21 cellular contexts compared by ENCODE assay signal in genomic region chr1:13761883-13762282, GRCh38.
DNase-seq lines count a peak whose midpoint lies in the region; ATAC-seq and TF ChIP-seq lines count a peak whose summit lies in the region.
"Had no signal": no experiment of that assay in that cellular context is flagged by ENCODE, and none has a peak within 500 bp of the region (broad histone marks: within the 10 kb centered on the region; RNA-seq: fewer than 3 reads in every experiment).

No MANE protein-coding gene starts in this region.

- H4K20me1 ChIP-seq in DOHH2 (ENCODE audit: control insufficient read depth, insufficient read depth, low read depth, low read length), result peaks cover 58% of the 10 kb centered on the region

- peaks cover 56% of the 10 kb centered on the region for H3K4me1 Mint-ChIP-seq in T-helper 17 cell
- H3K4me1 Mint-ChIP-seq in CD4-positive, alpha-beta memory T cell, result peaks cover 70 to 98% (median 86%) of the 10 kb centered on the region in 4 donors

- no peaks in the 10 kb centered on the region for H3K27me3 ChIP-seq in DOHH2 (ENCODE audit: control insufficient read depth, low read length)
- no peaks in the 10 kb centered on the region for H3K27me3 ChIP-seq in layer of hippocampus (ENCODE audit: control insufficient read depth, insufficient read depth, low read length)
- H3K27me3 ChIP-seq in CD4-positive, alpha-beta memory T cell (ENCODE audit: insufficient read depth, low read length), result no peaks in the 10 kb centered on the region
- H3K27me3 ChIP-seq in tibial nerve, result no peaks in the 10 kb centered on the region
- H3K27me3 ChIP-seq: left lung, Peyer's patch, stomach, upper lobe of right lung had no signal

- WGBS in tibial nerve, 2 donors, result 71 to 73% methylated on average over 9 of the region's 9 CpGs

- no peak for TF ChIP-seq POLR2A in tibial nerve (IDR thresholded peaks at IDR 0.05)

- H3F3A ChIP-seq in DOHH2 (ENCODE audit: control insufficient read depth, insufficient read depth), result peaks cover 15% of the 10 kb centered on the region

- intact Hi-C loops in CD4-positive, alpha-beta memory T cell (cut with micrococcal nuclease), result no loop called here

- no peak for ATAC-seq in T-helper 17 cell
- ATAC-seq: left lung, upper lobe of right lung had no signal

- POLR2A ChIA-PET in CD4-positive, alpha-beta memory T cell (lab: Charles Lee; ENCODE audit: partially characterized antibody), result interaction anchor here (1.2 to 1.4 kb wide), 2 partner anchors 12 to 30 kb away, joined by 3 to 6 read pairs; no protein-coding TSS in a partner anchor

- no peaks in the 10 kb centered on the region for H3K9me2 ChIP-seq in DOHH2 (replicated peaks; ENCODE audit: control insufficient read depth, low read length)

- peak overlapping the region; percentile 76 for H3K27ac Mint-ChIP-seq in T-helper 17 cell
- H3K27ac Mint-ChIP-seq in CD4-positive, alpha-beta memory T cell, result peak overlapping the region in 2 of 7 donors; percentile 30 to 43
- H3K27ac Mint-ChIP-seq: activated naive CD8-positive, alpha-beta T cell treated with anti-CD3 and anti-CD28 coated beads for 36 hours had no signal

- H3K4me1 ChIP-seq in DOHH2 (ENCODE audit: control insufficient read depth, low read length) (peaks cover 86% of the 10 kb centered on the region), tibial nerve (peaks cover 0 to 93% (median 26%) of the 10 kb centered on the region in 4 donors)
- peaks cover 98% of the 10 kb centered on the region for H3K4me1 ChIP-seq in CD4-positive, alpha-beta memory T cell (ENCODE audit: insufficient read depth, low read length)

- H3K9me3 ChIP-seq in DOHH2 (ENCODE audit: control insufficient read depth, insufficient read depth, low read length) (no peaks in the 10 kb centered on the region), T-helper 17 cell (ENCODE audit: control insufficient read depth, low read length, poor library complexity, severe bottlenecking) (no peaks in the 10 kb centered on the region), tibial nerve (no peaks in the 10 kb centered on the region)
- H3K9me3 ChIP-seq in CD4-positive, alpha-beta memory T cell (ENCODE audit: control insufficient read depth in 1 of 2, low read length in 2 of 2), result no peaks in the 10 kb centered on the region
- H3K9me3 ChIP-seq: left lung, Peyer's patch, stomach, upper lobe of right lung had no signal

- H3K36me3 ChIP-seq in DOHH2 (ENCODE audit: control insufficient read depth, low read length) (peaks cover 96% of the 10 kb centered on the region), tibial nerve (no peaks in the 10 kb centered on the region)
- no peaks in the 10 kb centered on the region for H3K36me3 ChIP-seq in CD4-positive, alpha-beta memory T cell (ENCODE audit: insufficient read depth, low read length)
- H3K36me3 ChIP-seq: left lung, Peyer's patch, stomach, upper lobe of right lung had no signal

- H3K4me3 Mint-ChIP-seq in T-helper 17 cell, result peak overlapping the region; percentile 33
- H3K4me3 Mint-ChIP-seq in CD4-positive, alpha-beta memory T cell, result peak overlapping the region in 4 of 8 donors; percentile 0 to 61 (median 7)
- H3K4me3 Mint-ChIP-seq: activated B cell treated with CpG ODN at 0.5 μM for 24 hours; activated naive CD8-positive, alpha-beta T cell treated with anti-CD3 and anti-CD28 coated beads for 36 hours had no signal

- TF ChIP-seq CTCF in DOHH2 (IDR thresholded peaks at IDR 0.05; ENCODE audit: low read depth, low read length, poor library complexity, severe bottlenecking), result no peak
- no peak for TF ChIP-seq CTCF in tibial nerve (IDR thresholded peaks at IDR 0.05)

- H3K79me2 ChIP-seq in DOHH2 (ENCODE audit: control insufficient read depth, low read length), result peaks cover 100% of the 10 kb centered on the region

- peak overlapping the region; percentile 25 for H3K4me2 ChIP-seq in DOHH2 (ENCODE audit: low read length)

- H3K4me3 ChIP-seq in DOHH2 (ENCODE audit: low read length) (no peak overlapping the region), tibial nerve (no peak overlapping the region)
- H3K4me3 ChIP-seq in CD4-positive, alpha-beta memory T cell (ENCODE audit: low read length in 2 of 2), result no peak overlapping the region
- H3K4me3 ChIP-seq: left lung, Peyer's patch, stomach, upper lobe of right lung had no signal

- H3K36me3 Mint-ChIP-seq in T-helper 17 cell (ENCODE audit: low read depth), result no peaks in the 10 kb centered on the region
- H3K36me3 Mint-ChIP-seq in CD4-positive, alpha-beta memory T cell, result peaks cover 8 to 31% of the 10 kb centered on the region in 2 donors

- no peak overlapping the region for H3K27ac ChIP-seq in DOHH2 (ENCODE audit: low read depth, low read length)
- H3K27ac ChIP-seq in layer of hippocampus (ENCODE audit: low read depth, low read length), result peak overlapping the region; percentile 3
- peak overlapping the region; percentile 28 for H3K27ac ChIP-seq in temporal lobe (ENCODE audit: low read depth, low read length)
- H3K27ac ChIP-seq in CD4-positive, alpha-beta memory T cell (ENCODE audit: low read depth, low read length), result no peak overlapping the region
- no peak overlapping the region for H3K27ac ChIP-seq in tibial nerve
- H3K27ac ChIP-seq: left lung, Peyer's patch, stomach, upper lobe of right lung had no signal

- no peak for DNase-seq in T-helper 17 cell
- DNase-seq in T-helper 9 cell, result no peak
- no peak for DNase-seq in CD4-positive, alpha-beta memory T cell
- no peak for DNase-seq in tibial nerve (ENCODE audit: low spot score in 2 of 2)
- DNase-seq: activated B cell treated with CpG ODN at 0.5 μM for 24 hours; activated naive CD8-positive, alpha-beta T cell treated with anti-CD3 and anti-CD28 coated beads for 36 hours; central memory CD4-positive, alpha-beta T cell; DMS 273 treated with DMSO at 0.1 percent for 48 hours; GOT3; left lung; NCI-H1092 treated with DMSO at 0.1 percent for 48 hours; NCI-H187 treated with DMSO at 0.1 percent for 48 hours; NCI-H524; Peyer's patch; SHP77 treated with DMSO at 0.1 percent for 48 hours; stomach; SW 1271; upper lobe of right lung had no signal

- no peak for TF ChIP-seq EP300 in tibial nerve (IDR thresholded peaks at IDR 0.05)

- CTCF ChIA-PET in CD4-positive, alpha-beta memory T cell (lab: Charles Lee; ENCODE audit: partially characterized antibody), result no interaction called here

- no peaks in the 10 kb centered on the region for H3K9me3 Mint-ChIP-seq in CD4-positive, alpha-beta memory T cell
- H3K9me3 Mint-ChIP-seq: activated B cell treated with CpG ODN at 0.5 μM for 24 hours; activated naive CD8-positive, alpha-beta T cell treated with anti-CD3 and anti-CD28 coated beads for 36 hours had no signal

- H3K27me3 Mint-ChIP-seq in T-helper 17 cell, result no peaks in the 10 kb centered on the region
- no peaks in the 10 kb centered on the region for H3K27me3 Mint-ChIP-seq in CD4-positive, alpha-beta memory T cell
- H3K27me3 Mint-ChIP-seq: activated B cell treated with CpG ODN at 0.5 μM for 24 hours; activated naive CD8-positive, alpha-beta T cell treated with anti-CD3 and anti-CD28 coated beads for 36 hours had no signal

Comparison
In these comparisons a context has a peak if more than half of its experiments do, and no peak if none do; other contexts are left out.
1. H3K27ac ChIP-seq: peak in layer of hippocampus (single experiment) and temporal lobe (single experiment); none in DOHH2 (single experiment), CD4-positive, alpha-beta memory T cell (single experiment) and tibial nerve (0 of 4).